Comparison of ENCODE assay signal across 22 cellular contexts in the genomic region with DNA sequence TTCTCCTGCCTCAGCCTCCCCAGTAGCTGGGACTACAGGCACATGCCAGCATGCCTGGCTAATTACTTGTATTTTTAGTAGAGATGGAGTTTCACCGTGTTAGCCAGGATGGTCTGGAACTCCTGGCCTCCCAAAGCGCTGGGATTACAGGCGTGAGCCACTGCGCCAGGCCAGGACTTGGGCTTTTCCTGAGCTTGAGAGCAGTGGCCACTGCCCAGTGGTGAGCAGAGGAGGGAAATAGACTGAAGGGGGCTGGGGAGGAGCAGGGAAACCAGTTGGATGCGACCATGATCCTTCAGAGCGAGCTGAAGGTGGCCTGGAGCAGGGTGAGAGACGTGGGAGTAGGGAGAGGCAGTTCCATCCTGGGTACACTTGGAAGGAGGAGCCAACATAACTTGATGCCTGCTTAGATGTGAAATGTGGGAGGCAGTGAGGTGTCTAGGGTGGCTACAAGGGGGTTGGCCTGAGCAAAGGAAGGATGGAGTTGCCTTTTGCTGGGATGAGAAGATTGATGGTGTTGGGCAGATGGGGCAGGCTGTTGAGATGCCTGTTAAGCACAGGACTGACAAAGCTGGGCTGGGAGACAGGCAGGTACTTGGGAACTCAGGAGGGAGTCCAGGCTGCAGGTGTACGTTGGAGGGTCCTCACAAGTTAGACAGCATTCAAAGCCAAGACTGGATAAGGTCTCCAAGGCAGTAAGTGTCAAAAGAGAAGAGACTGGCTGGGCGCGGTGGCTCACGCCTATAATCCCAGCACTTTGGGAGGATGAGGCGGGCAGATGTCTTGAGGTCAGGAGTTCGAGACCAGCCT. TPM values are rescaled to one million over a fixed set of nuclear protein-coding genes. Genes with fewer than 3 reads are reported as not detected.
DNase-seq lines count a peak whose midpoint lies in the region; ATAC-seq, FAIRE-seq and TF ChIP-seq lines count a peak whose summit lies in the region.
"Had no signal": no experiment of that assay in that cellular context is flagged by ENCODE, and none has a peak within 500 bp of the region (broad histone marks: within the 10 kb centered on the region; RNA-seq: fewer than 3 reads in every experiment).

No MANE protein-coding gene starts in this region.

- no peak for FAIRE-seq in A549 (lab: Jason Lieb, UNC)

- TF ChIP-seq POLR2A in A549 (IDR thresholded peaks at IDR 0.05; ENCODE audit: low read length) = no peak
- no peak for TF ChIP-seq POLR2A in esophagus muscularis mucosa (IDR thresholded peaks at IDR 0.05; ENCODE audit: low read depth)

- BruUV-seq in Panc1 (replicated peaks; lab: Mats Ljungman, UMichigan) = no TSS peak

- no peaks in the 10 kb centered on the region for H3K9me3 ChIP-seq in A549
- no peaks in the 10 kb centered on the region for H3K9me3 ChIP-seq in Panc1 (ENCODE audit: control insufficient read depth, insufficient read depth, low read depth, low read length)
- H3K9me3 ChIP-seq in esophagus muscularis mucosa = no peaks in the 10 kb centered on the region
- H3K9me3 ChIP-seq: BLaER1, HAP-1, Peyer's patch had no signal

- intact Hi-C loops in Panc1 (cut with micrococcal nuclease; ENCODE audit: unreplicated experiment) = no loop called here
- intact Hi-C loops in esophagus muscularis mucosa (cut with DNase I) = no loop called here
- intact Hi-C loops in posterior vena cava (cut with DNase I) = no loop called here

- CTCF ChIA-PET in A549 (lab: Yijun Ruan, JAX) = interaction anchor here (1.4 to 5.9 kb wide), 6 partner anchors 33 to 268 kb away, joined by 3 to 30 read pairs (median 6); partner anchors contain the start of gene KCTD15
- CTCF ChIA-PET in Panc1 (lab: Charles Lee) = no interaction called here

- in situ Hi-C loops in Panc1 (cut with HindIII; ENCODE audit: low pct_unique_long_range_greater_than_20kb, low sequenced_read_pairs) = no loop called here

- H3K4me1 ChIP-seq in A549 (no peaks in the 10 kb centered on the region), Panc1 (ENCODE audit: control insufficient read depth, insufficient read depth, low read length) (no peaks in the 10 kb centered on the region), esophagus muscularis mucosa (no peaks in the 10 kb centered on the region)
- H3K4me1 ChIP-seq: HAP-1, Peyer's patch had no signal

- H3K4me3 ChIP-seq in A549 (no peak overlapping the region), Panc1 (ENCODE audit: low read depth in 2 of 2, low read length in 2 of 2) (no peak overlapping the region), esophagus muscularis mucosa (no peak overlapping the region)
- H3K4me3 ChIP-seq: BLaER1, HAP-1, Peyer's patch had no signal

- no peak for TF ChIP-seq CTCF in A549 (IDR thresholded peaks at IDR 0.05)
- TF ChIP-seq CTCF in Panc1 (IDR thresholded peaks at IDR 0.05) = no peak
- TF ChIP-seq CTCF in esophagus muscularis mucosa (IDR thresholded peaks at IDR 0.05) = no peak

- ATAC-seq in A549 (peak; percentile 31 to 41; a peak in 4 of 6 replicates), Panc1 (peak; percentile 57), GM18517 (IDR thresholded peaks at IDR 0.05; ENCODE audit: unreplicated experiment) (no peak), HG03439 (IDR thresholded peaks at IDR 0.05; ENCODE audit: unreplicated experiment) (no peak)

- H3K36me3 ChIP-seq in Panc1 (ENCODE audit: control insufficient read depth, insufficient read depth, low read length) (no peaks in the 10 kb centered on the region), esophagus muscularis mucosa (no peaks in the 10 kb centered on the region)
- H3K36me3 ChIP-seq: BLaER1, HAP-1, Peyer's patch had no signal

- POLR2A ChIA-PET in A549 (lab: Yijun Ruan, JAX) (no interaction called here), Panc1 (lab: Charles Lee) (no interaction called here)

- H3K4me2 ChIP-seq in A549 = no peak overlapping the region
- H3K4me2 ChIP-seq: BLaER1, KMS-11 had no signal

- no peak for DNase-seq in A549 (ENCODE audit: low read depth in 1 of 2, low spot score in 1 of 2)
- DNase-seq in Panc1 (ENCODE audit: low read depth, low spot score) = no peak
- peak; percentile 83 for DNase-seq in esophagus muscularis mucosa (ENCODE audit: extremely low spot score)
- DNase-seq in posterior vena cava (ENCODE audit: low spot score) = peak; percentile 45
- no peak for DNase-seq in NCI-H82 (lab: John Stamatoyannopoulos, UW)
- DNase-seq: ACHN; CD4-positive, alpha-beta T cell; COR-L47; DMS79 treated with DMSO at 0.1 percent for 48 hours; IMR-90; NCI-H1105; NCI-H146; NCI-H2029; NCI-H345; NCI-H524; NCI-H774; Peyer's patch had no signal

- H3K27me3 ChIP-seq in Panc1 (ENCODE audit: control insufficient read depth, insufficient read depth, low read length) = no peaks in the 10 kb centered on the region; the same call in 1 of the 2 replicates
- peaks cover 0 to 4% (median 0%) of the 10 kb centered on the region in 4 donors for H3K27me3 ChIP-seq in esophagus muscularis mucosa
- H3K27me3 ChIP-seq: BLaER1, Peyer's patch had no signal

- WGBS in A549 (ENCODE audit: missing lambda C conversion rate) = 64% methylated on average over 13 of the region's 13 CpGs
- WGBS in esophagus muscularis mucosa = 86% methylated on average over 13 of the region's 13 CpGs

- TF ChIP-seq EP300 in A549 (IDR thresholded peaks at IDR 0.05) (no peak), esophagus muscularis mucosa (IDR thresholded peaks at IDR 0.05) (no peak)

- H3K27ac ChIP-seq in A549 (no peak overlapping the region), Panc1 (ENCODE audit: low read length) (no peak overlapping the region), esophagus muscularis mucosa (replicated peaks in 1 of 4) (no peak overlapping the region)
- H3K27ac ChIP-seq: BLaER1, KMS-11, Peyer's patch had no signal

- TF ChIP-seq RAD21 in A549 (conservative IDR thresholded peaks at IDR 0.05 in 1 of 2, IDR thresholded peaks at IDR 0.05 in 1 of 2) = no peak

TF ChIP-seq in A549, 52 proteins besides CTCF, POLR2A, EP300 and RAD21:
- TF ChIP-seq RNF2 (IDR thresholded peaks at IDR 0.05; ENCODE audit: borderline replicate concordance, low read depth) (no peak), FOSL2 (IDR thresholded peaks at IDR 0.05) (no peak), FOSL2 (CRISPR knock-in tag; IDR thresholded peaks at IDR 0.05) (no peak), HOXA7 (CRISPR knock-in tag; IDR thresholded peaks at IDR 0.05) (no peak), KDM5A (IDR thresholded peaks at IDR 0.05) (no peak)
- TF ChIP-seq, protein P1, sequence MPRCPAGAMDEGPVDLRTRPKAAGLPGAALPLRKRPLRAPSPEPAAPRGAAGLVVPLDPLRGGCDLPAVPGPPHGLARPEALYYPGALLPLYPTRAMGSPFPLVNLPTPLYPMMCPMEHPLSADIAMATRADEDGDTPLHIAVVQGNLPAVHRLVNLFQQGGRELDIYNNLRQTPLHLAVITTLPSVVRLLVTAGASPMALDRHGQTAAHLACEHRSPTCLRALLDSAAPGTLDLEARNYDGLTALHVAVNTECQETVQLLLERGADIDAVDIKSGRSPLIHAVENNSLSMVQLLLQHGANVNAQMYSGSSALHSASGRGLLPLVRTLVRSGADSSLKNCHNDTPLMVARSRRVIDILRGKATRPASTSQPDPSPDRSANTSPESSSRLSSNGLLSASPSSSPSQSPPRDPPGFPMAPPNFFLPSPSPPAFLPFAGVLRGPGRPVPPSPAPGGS (IDR thresholded peaks at IDR 0.05) = no peak

RNA-seq across cellular contexts. Expression of gene KCTD15, which starts 31.8 kb away (rescaled TPM):
- 54.0 and 55.7 TPM in 2 replicates for polyA plus RNA-seq in A549 (2011; rRNA removed)
- polyA plus RNA-seq in A549 (2012; cell fraction: cytosol; rRNA removed) = 122 and 161 TPM in 2 replicates
- polyA plus RNA-seq in A549 (2012; cell fraction: nucleus; rRNA removed) = 266 and 321 TPM in 2 replicates
- 53.4 to 56.5 TPM (median 55.7 TPM) in 3 replicates for polyA plus RNA-seq in A549 (2017; fragmentation: RNase III; extraction: RNeasy Plus Mini Kit Qiagen cat#74134 plus additional on column Dnase treatment)
- polyA minus RNA-seq in A549 (2011; rRNA and poly(A)+ RNA removed) = 48.2 and 48.5 TPM in 2 replicates
- total RNA-seq in Panc1 (2021; ENCODE audit: unreplicated experiment) = 27.8 TPM
- polyA plus RNA-seq in Panc1 (2012; ENCODE audit: insufficient read length) = 46.7 TPM
- 100 to 1,000 TPM in 1 of 4 donors, 10 to 100 TPM in 3; 91.3 to 117 (median 95.0) TPM for total RNA-seq in esophagus muscularis mucosa
- total RNA-seq in posterior vena cava = 10 to 100 TPM; 56.3 to 62.9 TPM

Comparison
In these comparisons a context has a peak if more than half of its experiments do, and no peak if none do; other contexts are left out.
1. ATAC-seq: peak in A549 (2 of 2) and Panc1 (single experiment); none in GM18517 (single experiment) and HG03439 (single experiment).
2. DNase-seq: peak in esophagus muscularis mucosa (single experiment) and posterior vena cava (single experiment); none in A549 (0 of 2), Panc1 (single experiment) and NCI-H82 (single experiment).